ENCODE assay signal across 11 cellular contexts in genomic region chr2:27681844-27682243, GRCh38. TPM values are rescaled to one million over a fixed set of nuclear protein-coding genes. Genes with fewer than 3 reads are reported as not detected.
A peak's percentile ranks its signal among the peaks of the same experiment; 100 is the strongest.
DNase-seq lines count a peak whose midpoint lies in the region; ATAC-seq and TF ChIP-seq lines count a peak whose summit lies in the region.
"Had no signal": no experiment of that assay in that cellular context is flagged by ENCODE, and none has a peak within 500 bp of the region (broad histone marks: within the 10 kb centered on the region; RNA-seq: fewer than 3 reads in every experiment).

No MANE protein-coding gene starts in this region.

- TF ChIP-seq CTCF in cardiac muscle cell (IDR thresholded peaks at IDR 0.05; ENCODE audit: low read depth, low read length) = no peak

- peak; percentile 6 to 49 for DNase-seq in cardiac muscle cell (ENCODE audit: low read depth in 1 of 2, low spot score in 1 of 2)
- DNase-seq in left ventricle myocardium superior = no peak
- DNase-seq in astrocyte of the hippocampus (ENCODE audit: low read depth, low spot score) = peak; percentile 63
- peak; percentile 80 for DNase-seq in kidney glomerular epithelial cell (lab: John Stamatoyannopoulos, UW)
- DNase-seq in aorta = no peak
- no peak for DNase-seq in inferior parietal cortex (ENCODE audit: extremely low spot score)
- DNase-seq in cerebellar nuclear complex (lab: John Stamatoyannopoulos, UW) = no peak
- DNase-seq in ecto neural progenitor cell (ENCODE audit: low spot score) = no peak
- DNase-seq: NCI-H1436, SHP77 treated with DMSO at 0.1 percent for 48 hours had no signal

- peaks cover 8% of the 10 kb centered on the region for H3K4me1 ChIP-seq in cardiac muscle cell (ENCODE audit: low read depth)
- H3K4me1 ChIP-seq in aorta (ENCODE audit: control insufficient read depth in 1 of 2, insufficient read depth in 2 of 2, low read length in 2 of 2) = peaks cover 3 to 4% of the 10 kb centered on the region in 2 donors
- H3K4me1 ChIP-seq: prostate gland had no signal

- H3K27ac ChIP-seq in cardiac muscle cell (peak overlapping the region; percentile 36), aorta (ENCODE audit: low read depth in 1 of 2, low read length in 2 of 2) (peak overlapping the region; percentile 28 to 95)
- H3K27ac ChIP-seq: prostate gland had no signal

- peaks cover 48% of the 10 kb centered on the region for H3K36me3 ChIP-seq in cardiac muscle cell
- H3K36me3 ChIP-seq in aorta (ENCODE audit: control insufficient read depth in 1 of 2, insufficient read depth in 2 of 2, low read length in 1 of 2) = peaks cover 0 to 4% of the 10 kb centered on the region in 2 donors
- H3K36me3 ChIP-seq: prostate gland had no signal

- WGBS in aorta, 2 donors = 89 to 96% methylated on average over 1 of the region's 1 CpG

- ATAC-seq in left ventricle myocardium superior = no peak
- ATAC-seq in aorta (ENCODE audit: low FRiP score) = no peak

- H3K27me3 ChIP-seq in cardiac muscle cell (no peaks in the 10 kb centered on the region), aorta (ENCODE audit: control insufficient read depth in 1 of 2, insufficient read depth in 2 of 2, low read length in 1 of 2) (no peaks in the 10 kb centered on the region)

- intact Hi-C loops in left ventricle myocardium superior (cut with micrococcal nuclease) (no loop called here), aorta (cut with DNase I) (no loop called here)

- H3K4me3 ChIP-seq in cardiac muscle cell = no peak overlapping the region
- H3K4me3 ChIP-seq in aorta (ENCODE audit: low read length in 2 of 2) = no peak overlapping the region
- H3K4me3 ChIP-seq: prostate gland had no signal

- H3K9me3 ChIP-seq in cardiac muscle cell (ENCODE audit: low read depth) (no peaks in the 10 kb centered on the region), aorta (ENCODE audit: control insufficient read depth, low read length) (no peaks in the 10 kb centered on the region)
- H3K9me3 ChIP-seq: prostate gland had no signal

RNA-seq across cellular contexts. Expression of gene SLC4A1AP, which starts 18.2 kb away (rescaled TPM):
- 30.2 and 34.8 TPM in 2 replicates for total RNA-seq in cardiac muscle cell
- polyA plus RNA-seq in cardiac muscle cell = 35.9 and 40.3 TPM in 2 replicates
- total RNA-seq in left ventricle myocardium superior = 19.2 TPM
- 10 to 100 TPM; 17.8 to 19.7 TPM for total RNA-seq in aorta
- 10 to 100 TPM; 10.3 to 16.1 TPM for polyA plus RNA-seq in aorta

RNA-seq across cellular contexts. Expression of gene SUPT7L, which starts 18.4 kb away (rescaled TPM):
- total RNA-seq in cardiac muscle cell (37.8 and 38.0 TPM in 2 replicates), left ventricle myocardium superior (28.1 TPM), aorta (10 to 100 TPM; 25.2 to 32.1 TPM)
- polyA plus RNA-seq in cardiac muscle cell (34.3 and 38.3 TPM in 2 replicates), aorta (10 to 100 TPM in 1 of 2 donors, 1 to 10 TPM in 1; 9.4 to 45.5 TPM)

RNA-seq across cellular contexts. Expression of gene GPN1, which starts 53.0 kb away (rescaled TPM):
- total RNA-seq in cardiac muscle cell (24.1 and 30.0 TPM in 2 replicates), left ventricle myocardium superior (20.1 TPM), aorta (10 to 100 TPM; 16.4 to 21.9 TPM)
- polyA plus RNA-seq in cardiac muscle cell (51.6 and 52.5 TPM in 2 replicates), aorta (10 to 100 TPM; 20.5 to 24.8 TPM)

RNA-seq across cellular contexts. Expression of gene CCDC121, which starts 53.0 kb away (rescaled TPM):
- 4.2 and 6.1 TPM in 2 replicates for total RNA-seq in cardiac muscle cell
- polyA plus RNA-seq in cardiac muscle cell = 5.1 and 6.1 TPM in 2 replicates
- 6.5 TPM for total RNA-seq in left ventricle myocardium superior
- 1 to 10 TPM; 2.2 to 3.6 TPM for total RNA-seq in aorta
- polyA plus RNA-seq in aorta = 1 to 10 TPM; 2.4 to 4.5 TPM

Comparison
In these comparisons a context has a peak if more than half of its experiments do, and no peak if none do; other contexts are left out.
1. DNase-seq: peak in cardiac muscle cell (2 of 2), astrocyte of the hippocampus (single experiment) and kidney glomerular epithelial cell (single experiment); none in left ventricle myocardium superior (single experiment), aorta (0 of 2), inferior parietal cortex (single experiment), cerebellar nuclear complex (0 of 2) and ecto neural progenitor cell (single experiment).